In genomic region chr5:68647743-68648142, GRCh38 we compare ENCODE assay signal across 27 cellular contexts.
"Had no signal": no experiment of that assay in that cellular context is flagged by ENCODE, and none has a peak within 500 bp of the region (broad histone marks: within the 10 kb centered on the region; RNA-seq: fewer than 3 reads in every experiment).

No MANE protein-coding gene starts in this region.

- H3K36me3 ChIP-seq: esophagus squamous epithelium, heart right ventricle, ovary, tibial artery, upper lobe of left lung had no signal

- H3K27me3 ChIP-seq: esophagus squamous epithelium, heart right ventricle, ovary, testis, tibial artery, upper lobe of left lung had no signal

- H3K27ac Mint-ChIP-seq: effector memory CD8-positive, alpha-beta T cell; naive thymus-derived CD4-positive, alpha-beta T cell; nephron progenitor cell; stimulated activated effector memory CD8-positive, alpha-beta T cell treated with anti-CD3 and anti-CD28 coated beads, Interleukin-12 subunit alpha, Interleukin-12 subunit beta, amount 100 ng/mL, for 72 hours had no signal

- H3K36me3 Mint-ChIP-seq: naive thymus-derived CD4-positive, alpha-beta T cell; stimulated activated effector memory CD8-positive, alpha-beta T cell treated with anti-CD3 and anti-CD28 coated beads, Interleukin-12 subunit alpha, Interleukin-12 subunit beta, amount 100 ng/mL, for 72 hours had no signal

- DNase-seq: dermis blood vessel endothelial cell; effector memory CD8-positive, alpha-beta T cell; erythroblast; esophagus squamous epithelium; foreskin melanocyte; glutamatergic neuron; heart right ventricle; hypothalamus; mesenchymal stem cell; midbrain; naive thymus-derived CD4-positive, alpha-beta T cell; nephron progenitor cell; nucleus accumbens; ovary; stimulated activated CD4-positive, alpha-beta T cell treated with anti-CD3 and anti-CD28 coated beads, Interleukin-2, amount 100 ng/mL, for 24 hours; stimulated activated CD4-positive, alpha-beta T cell treated with anti-CD3 and anti-CD28 coated beads, Interleukin-4, amount 100 ng/mL, for 24 hours; stimulated activated naive CD8-positive, alpha-beta T cell treated with anti-CD3 and anti-CD28 coated beads, Interleukin-15, Interleukin-2, amounts not matched to agents 100 U/mL and 50 U/mL, for 24 hours; substantia nigra; testis; tibial artery; upper lobe of left lung had no signal

- H3K9me3 ChIP-seq: esophagus squamous epithelium, heart right ventricle, ovary, testis, tibial artery, upper lobe of left lung had no signal

- FAIRE-seq: endometrium, keratinocyte, urothelium cell line had no signal

- H3K4me1 ChIP-seq: testis, upper lobe of left lung had no signal

- H3K4me3 ChIP-seq: coronary artery, esophagus squamous epithelium, heart right ventricle, ovary, testis, tibial artery, upper lobe of left lung had no signal

- H3K9me3 Mint-ChIP-seq: effector memory CD8-positive, alpha-beta T cell; naive thymus-derived CD4-positive, alpha-beta T cell; nephron progenitor cell; stimulated activated effector memory CD8-positive, alpha-beta T cell treated with anti-CD3 and anti-CD28 coated beads, Interleukin-12 subunit alpha, Interleukin-12 subunit beta, amount 100 ng/mL, for 72 hours had no signal

- ATAC-seq: effector memory CD8-positive, alpha-beta T cell; heart right ventricle; naive thymus-derived CD4-positive, alpha-beta T cell; sciatic nerve; stimulated activated naive CD8-positive, alpha-beta T cell treated with anti-CD3 and anti-CD28 coated beads, Interleukin-15, Interleukin-2, amounts not matched to agents 100 U/mL and 50 U/mL, for 24 hours had no signal

- H3K27ac ChIP-seq: coronary artery, heart right ventricle, ovary, testis, tibial artery, upper lobe of left lung had no signal
